23 cellular contexts compared by ENCODE assay signal in genomic region chr16:4736546-4736945, GRCh38. TPM values are rescaled to one million over a fixed set of nuclear protein-coding genes. Genes with fewer than 3 reads are reported as not detected.
DNase-seq lines count a peak whose midpoint lies in the region; ATAC-seq and TF ChIP-seq lines count a peak whose summit lies in the region.
"Had no signal": no experiment of that assay in that cellular context is flagged by ENCODE, and none has a peak within 500 bp of the region (broad histone marks: within the 10 kb centered on the region; RNA-seq: fewer than 3 reads in every experiment).

No MANE protein-coding gene starts in this region.

- peak overlapping the region; percentile 36 for H3K27ac Mint-ChIP-seq in CD4-positive, alpha-beta T cell
- H3K27ac Mint-ChIP-seq in central memory CD8-positive, alpha-beta T cell (ENCODE audit: low read depth) = no peak overlapping the region
- H3K27ac Mint-ChIP-seq in neural progenitor cell = no peak overlapping the region
- H3K27ac Mint-ChIP-seq: CD8-positive, alpha-beta T cell had no signal

- peaks cover 12% of the 10 kb centered on the region for H3K4me1 ChIP-seq in neural progenitor cell

- intact Hi-C loops in CD4-positive, alpha-beta T cell (cut with DNase I, micrococcal nuclease) = loop anchor here in 1 of 2 experiments (10.0 kb wide), 3 partner anchors 218 to 338 kb away; partner anchors contain the start of genes ALG1, NAGPA and SEC14L5

- H4K20me1 ChIP-seq in neural progenitor cell (ENCODE audit: low read depth) = no peaks in the 10 kb centered on the region
- H4K20me1 ChIP-seq: BLaER1 had no signal

- peaks cover 6% of the 10 kb centered on the region for H3K36me3 Mint-ChIP-seq in CD4-positive, alpha-beta T cell (ENCODE audit: low read depth)
- H3K36me3 Mint-ChIP-seq in central memory CD8-positive, alpha-beta T cell (ENCODE audit: insufficient read depth) = peaks cover 7% of the 10 kb centered on the region
- H3K36me3 Mint-ChIP-seq in neural progenitor cell = no peaks in the 10 kb centered on the region

- H3K9me3 ChIP-seq in CD4-positive, alpha-beta T cell (ENCODE audit: control insufficient read depth, low read length) = no peaks in the 10 kb centered on the region
- no peaks in the 10 kb centered on the region for H3K9me3 ChIP-seq in neural progenitor cell (ENCODE audit: low read depth)
- H3K9me3 ChIP-seq: BLaER1, MG63, SK-N-SH had no signal

- H3K27me3 ChIP-seq in CD4-positive, alpha-beta T cell (ENCODE audit: control insufficient read depth, insufficient read depth, low read length) = no peaks in the 10 kb centered on the region
- no peaks in the 10 kb centered on the region for H3K27me3 ChIP-seq in neural progenitor cell
- H3K27me3 ChIP-seq: BLaER1, MG63 had no signal

- H2AFZ ChIP-seq in neural progenitor cell (replicated peaks) = no peak overlapping the region

- no peaks in the 10 kb centered on the region for H3K27me3 Mint-ChIP-seq in CD4-positive, alpha-beta T cell
- no peaks in the 10 kb centered on the region for H3K27me3 Mint-ChIP-seq in central memory CD8-positive, alpha-beta T cell
- peaks cover 6% of the 10 kb centered on the region for H3K27me3 Mint-ChIP-seq in neural progenitor cell (ENCODE audit: insufficient read depth, low read depth)

- H3K4me1 Mint-ChIP-seq in CD4-positive, alpha-beta T cell (ENCODE audit: low read depth) = peaks cover 31% of the 10 kb centered on the region
- H3K4me1 Mint-ChIP-seq in central memory CD8-positive, alpha-beta T cell = peaks cover 14% of the 10 kb centered on the region
- H3K4me1 Mint-ChIP-seq in neural progenitor cell = peaks cover 14% of the 10 kb centered on the region

- ATAC-seq in CD4-positive, alpha-beta T cell (ENCODE audit: poor library complexity) = no peak
- ATAC-seq in central memory CD8-positive, alpha-beta T cell (replicated peaks; ENCODE audit: extremely low read depth, poor library complexity, severe bottlenecking) = no peak
- ATAC-seq: CD8-positive, alpha-beta T cell; Panc1 had no signal

- no peak overlapping the region for H3K4me3 Mint-ChIP-seq in CD4-positive, alpha-beta T cell
- H3K4me3 Mint-ChIP-seq in central memory CD8-positive, alpha-beta T cell = peak overlapping the region; percentile 12
- H3K4me3 Mint-ChIP-seq in neural progenitor cell = peak overlapping the region; percentile 2
- H3K4me3 Mint-ChIP-seq: CD8-positive, alpha-beta T cell had no signal

- POLR2A ChIA-PET in CD4-positive, alpha-beta T cell (lab: Charles Lee) = no interaction called here

- H3K9me3 Mint-ChIP-seq in CD4-positive, alpha-beta T cell = no peaks in the 10 kb centered on the region
- no peaks in the 10 kb centered on the region for H3K9me3 Mint-ChIP-seq in central memory CD8-positive, alpha-beta T cell
- no peaks in the 10 kb centered on the region for H3K9me3 Mint-ChIP-seq in neural progenitor cell
- H3K9me3 Mint-ChIP-seq: CD8-positive, alpha-beta T cell had no signal

- H3K4me2 ChIP-seq in neural progenitor cell = no peak overlapping the region
- H3K4me2 ChIP-seq: SK-N-SH had no signal

- H3F3A ChIP-seq in neural progenitor cell (ENCODE audit: low read depth) = peaks cover 27% of the 10 kb centered on the region

- DNase-seq in CD4-positive, alpha-beta T cell = no peak
- DNase-seq in D341Med (ENCODE audit: low spot score) = peak; percentile 8
- no peak for DNase-seq in central memory CD8-positive, alpha-beta T cell (ENCODE audit: low spot score in 2 of 2)
- no peak for DNase-seq in neural progenitor cell (ENCODE audit: low spot score)
- no peak for DNase-seq in NCI-H526 treated with DMSO at 0.1 percent for 48 hours (lab: John Stamatoyannopoulos, UW)
- no peak for DNase-seq in COLO829 (ENCODE audit: low spot score)
- DNase-seq in kidney glomerular epithelial cell (lab: John Stamatoyannopoulos, UW) = no peak
- DNase-seq: ACHN; CD8-positive, alpha-beta T cell; EL; GF-D8; MG63; NCI-H1417 treated with DMSO at 0.1 percent for 48 hours; NCI-H187; NCI-H2227 treated with DMSO at 0.1 percent for 48 hours; NCI-H510A treated with DMSO at 0.1 percent for 48 hours; NCI-H82; SIG-M5; SK-N-SH had no signal

- peaks cover 22% of the 10 kb centered on the region for H3K79me2 ChIP-seq in neural progenitor cell (ENCODE audit: low read depth)

- CTCF ChIA-PET in CD4-positive, alpha-beta T cell (lab: Charles Lee) = no interaction called here

- no peak overlapping the region for H3K27ac ChIP-seq in CD4-positive, alpha-beta T cell (ENCODE audit: low read depth, low read length)
- H3K27ac ChIP-seq in neural progenitor cell = no peak overlapping the region

- H3K36me3 ChIP-seq in neural progenitor cell = no peaks in the 10 kb centered on the region

- no peak overlapping the region for H3K9ac ChIP-seq in neural progenitor cell
- H3K9ac ChIP-seq: BLaER1, SK-N-SH had no signal

- H3K4me3 ChIP-seq in neural progenitor cell = no peak overlapping the region
- H3K4me3 ChIP-seq: BLaER1, MG63 had no signal

- no peak for TF ChIP-seq CTCF in CD4-positive, alpha-beta T cell (IDR thresholded peaks at IDR 0.05)
- TF ChIP-seq CTCF in neural progenitor cell (IDR thresholded peaks at IDR 0.05) = no peak

RNA-seq across cellular contexts. Expression of gene DNAAF8, which starts 2.2 kb away (rescaled TPM):
- total RNA-seq in CD4-positive, alpha-beta T cell = under 1 TPM in 1 of 2 experiments, not detected in 1; 0.25 TPM
- total RNA-seq in neural progenitor cell (ENCODE audit: low replicate concordance) = not detected in 2 replicates
- total RNA-seq: CD8-positive, alpha-beta T cell had no signal

RNA-seq across cellular contexts. Expression of gene ANKS3, which starts 2.5 kb away (rescaled TPM):
- 10 to 100 TPM; 13.5 TPM for total RNA-seq in CD4-positive, alpha-beta T cell
- total RNA-seq in neural progenitor cell (ENCODE audit: low replicate concordance) = 20.6 and 32.7 TPM in 2 replicates

RNA-seq across cellular contexts. Expression of gene ZNF500, which starts 30.4 kb away (rescaled TPM):
- 10 to 100 TPM; 11.8 to 12.4 TPM for total RNA-seq in CD4-positive, alpha-beta T cell
- 4.2 and 17.9 TPM in 2 replicates for total RNA-seq in neural progenitor cell (ENCODE audit: low replicate concordance)

RNA-seq across cellular contexts. Expression of gene NUDT16L1, which starts 43.2 kb away (rescaled TPM):
- 10 to 100 TPM; 75.2 to 78.9 TPM for total RNA-seq in CD4-positive, alpha-beta T cell
- total RNA-seq in neural progenitor cell (ENCODE audit: low replicate concordance) = 10.9 and 39.3 TPM in 2 replicates

RNA-seq across cellular contexts. Expression of gene SEPTIN12, which starts 51.6 kb away (rescaled TPM):
- total RNA-seq in CD4-positive, alpha-beta T cell = not detected
- not detected in 2 replicates for total RNA-seq in neural progenitor cell (ENCODE audit: low replicate concordance)
- total RNA-seq: H4, LHCN-M2 had no signal
